Comparison of ENCODE assay signal across 15 cellular contexts in genomic region chr2:206232287-206233035, GRCh38. TPM values are rescaled to one million over a fixed set of nuclear protein-coding genes. Genes with fewer than 3 reads are reported as not detected.
DNase-seq lines count a peak whose midpoint lies in the region; ATAC-seq, FAIRE-seq and TF ChIP-seq lines count a peak whose summit lies in the region.
"Had no signal": no experiment of that assay in that cellular context is flagged by ENCODE, and none has a peak within 500 bp of the region (broad histone marks: within the 10 kb centered on the region; RNA-seq: fewer than 3 reads in every experiment).

No MANE protein-coding gene starts in this region.

- no peaks in the 10 kb centered on the region for H3K27me3 Mint-ChIP-seq in progenitor cell of endocrine pancreas

- FAIRE-seq in RCC 7860 (lab: Jason Lieb, UNC), result no peak

- H3K27ac ChIP-seq in WERI-Rb-1, result peak overlapping the region; percentile 75
- H3K27ac ChIP-seq: BLaER1 had no signal

- ATAC-seq in HG03342 (IDR thresholded peaks at IDR 0.05; ENCODE audit: unreplicated experiment), result no peak
- ATAC-seq in GM21723 (IDR thresholded peaks at IDR 0.05; ENCODE audit: unreplicated experiment), result no peak
- ATAC-seq: activated T-cell treated with anti-CD3 and anti-CD28 coated beads, Interleukin-2, amount 50 U/mL, for 4 hours; stimulated activated memory B cell treated with anti-CD40 and anti-IgM and Interleukin-4, amounts not matched to agents 10 μg/mL and 1 μg/mL and 100 μg/mL, for 72 hours had no signal

- peaks cover 5% of the 10 kb centered on the region for H3K4me1 Mint-ChIP-seq in progenitor cell of endocrine pancreas (ENCODE audit: low read depth)
- H3K4me1 Mint-ChIP-seq: stimulated activated memory B cell treated with anti-CD40 and anti-IgM and Interleukin-4, amounts not matched to agents 10 μg/mL and 1 μg/mL and 100 μg/mL, for 72 hours had no signal

- peaks cover 5% of the 10 kb centered on the region for H3K9me3 Mint-ChIP-seq in progenitor cell of endocrine pancreas (ENCODE audit: low read depth)

- no peak overlapping the region for H3K27ac Mint-ChIP-seq in progenitor cell of endocrine pancreas
- H3K27ac Mint-ChIP-seq: stimulated activated memory B cell treated with anti-CD40 and anti-IgM and Interleukin-4, amounts not matched to agents 10 μg/mL and 1 μg/mL and 100 μg/mL, for 72 hours had no signal

- TF ChIP-seq CTCF in WERI-Rb-1 (IDR thresholded peaks at IDR 0.05; ENCODE audit: low read depth, low read length), result no peak
- no peak for TF ChIP-seq CTCF in progenitor cell of endocrine pancreas (IDR thresholded peaks at IDR 0.05; ENCODE audit: unreplicated experiment)

- peak; percentile 27 for DNase-seq in COR-L47 (lab: John Stamatoyannopoulos, UW)
- peak; percentile 53 for DNase-seq in NCI-H1105 (lab: John Stamatoyannopoulos, UW)
- DNase-seq in WERI-Rb-1, result peak; percentile 42
- DNase-seq in inferior parietal cortex (ENCODE audit: extremely low spot score), result peak; percentile 27
- no peak for DNase-seq in RCC 7860 (ENCODE audit: low spot score)
- no peak for DNase-seq in progenitor cell of endocrine pancreas (ENCODE audit: low spot score, unreplicated experiment)
- DNase-seq: activated T-cell treated with anti-CD3 and anti-CD28 coated beads, Interleukin-2, amount 50 U/mL, for 4 hours; GDM1; KG1; mesenchymal stem cell; stimulated activated CD4-positive, alpha-beta T cell treated with anti-CD3 and anti-CD28 coated beads, Interleukin-2, amount 100 ng/mL, for 24 hours had no signal

- no peaks in the 10 kb centered on the region for H3K27me3 ChIP-seq in WERI-Rb-1 (ENCODE audit: insufficient read depth, low read depth, severe bottlenecking)
- H3K27me3 ChIP-seq: BLaER1 had no signal

- peaks cover 7% of the 10 kb centered on the region for H3K9me3 ChIP-seq in WERI-Rb-1 (ENCODE audit: severe bottlenecking)

- no peaks in the 10 kb centered on the region for H3K36me3 Mint-ChIP-seq in progenitor cell of endocrine pancreas (ENCODE audit: insufficient read depth)

- no peaks in the 10 kb centered on the region for H3K36me3 ChIP-seq in WERI-Rb-1
- H3K36me3 ChIP-seq: BLaER1 had no signal

- H3K4me3 Mint-ChIP-seq in progenitor cell of endocrine pancreas (ENCODE audit: low read depth), result no peak overlapping the region
- H3K4me3 Mint-ChIP-seq: activated T-cell treated with anti-CD3 and anti-CD28 coated beads, Interleukin-2, amount 50 U/mL, for 4 hours; stimulated activated memory B cell treated with anti-CD40 and anti-IgM and Interleukin-4, amounts not matched to agents 10 μg/mL and 1 μg/mL and 100 μg/mL, for 72 hours had no signal

- 0 out of 2 replicates have a peak overlapping the region, but pooled peaks have one; percentile 8 for H3K4me3 ChIP-seq in WERI-Rb-1 (ENCODE audit: low read depth, low read length)
- H3K4me3 ChIP-seq: BLaER1 had no signal

RNA-seq across cellular contexts. Expression of gene ZDBF2, which starts 42.0 kb away (rescaled TPM):
- total RNA-seq in progenitor cell of endocrine pancreas, result 41.4 and 42.9 TPM in 2 replicates

Comparison
In these comparisons a context has a peak if more than half of its experiments do, and no peak if none do; other contexts are left out.
1. DNase-seq: peak in COR-L47 (single experiment), NCI-H1105 (single experiment), WERI-Rb-1 (single experiment) and inferior parietal cortex (single experiment); none in RCC 7860 (single experiment) and progenitor cell of endocrine pancreas (single experiment).